12 cellular contexts compared by ENCODE assay signal in genomic region chr15:62087671-62088360, GRCh38. TPM values are rescaled to one million over a fixed set of nuclear protein-coding genes. Genes with fewer than 3 reads are reported as not detected.
A peak's percentile ranks its signal among the peaks of the same experiment; 100 is the strongest.
DNase-seq lines count a peak whose midpoint lies in the region; ATAC-seq and TF ChIP-seq lines count a peak whose summit lies in the region.
"Had no signal": no experiment of that assay in that cellular context is flagged by ENCODE, and none has a peak within 500 bp of the region (broad histone marks: within the 10 kb centered on the region; RNA-seq: fewer than 3 reads in every experiment).

No MANE protein-coding gene starts in this region.

- H3K36me3 Mint-ChIP-seq in activated CD4-positive, alpha-beta memory T cell treated with anti-CD3 and anti-CD28 coated beads, Interleukin-2, amount 10 ng/mL, durations not matched to agents 7 days and 5 days (ENCODE audit: low read depth): peaks cover 7% of the 10 kb centered on the region
- H3K36me3 Mint-ChIP-seq in type B pancreatic cell: no peaks in the 10 kb centered on the region

- H3K27ac ChIP-seq in heart right ventricle (peak overlapping the region in 3 of 10 donors; percentile 0 to 36 (median 25)), hepatocyte (peak overlapping the region; percentile 12), uterus (no peak overlapping the region)
- H3K27ac ChIP-seq: C4-2B had no signal

- H3K27me3 Mint-ChIP-seq in activated CD4-positive, alpha-beta memory T cell treated with anti-CD3 and anti-CD28 coated beads, Interleukin-2, amount 10 ng/mL, durations not matched to agents 7 days and 5 days: no peaks in the 10 kb centered on the region
- H3K27me3 Mint-ChIP-seq in type B pancreatic cell: no peaks in the 10 kb centered on the region

- POLR2A ChIA-PET in activated CD4-positive, alpha-beta memory T cell treated with anti-CD3 and anti-CD28 coated beads, Interleukin-2, amount 10 ng/mL, durations not matched to agents 7 days and 5 days (lab: Charles Lee): interaction anchor here (1.2 kb wide), 1 partner anchor 37 kb away, joined by 8 read pairs; no protein-coding TSS in a partner anchor

- peaks cover 9% of the 10 kb centered on the region for H3K9me3 Mint-ChIP-seq in activated CD4-positive, alpha-beta memory T cell treated with anti-CD3 and anti-CD28 coated beads, Interleukin-2, amount 10 ng/mL, durations not matched to agents 7 days and 5 days
- no peaks in the 10 kb centered on the region for H3K9me3 Mint-ChIP-seq in type B pancreatic cell

- no peaks in the 10 kb centered on the region for H4K20me1 ChIP-seq in hepatocyte (ENCODE audit: insufficient read depth, poor library complexity, severe bottlenecking)

- CTCF ChIA-PET in activated CD4-positive, alpha-beta memory T cell treated with anti-CD3 and anti-CD28 coated beads, Interleukin-2, amount 10 ng/mL, durations not matched to agents 7 days and 5 days (lab: Charles Lee): interaction anchor here (1.8 kb wide), 1 partner anchor 27 kb away, joined by 4 read pairs; the partner anchor contains the start of gene VPS13C

- DNase-seq in heart right ventricle: peak in 1 of 2 donors; percentile 23
- no peak for DNase-seq in Right ventricle myocardium inferior (ENCODE audit: missing footprints)
- no peak for DNase-seq in activated CD4-positive, alpha-beta memory T cell treated with anti-CD3 and anti-CD28 coated beads, Interleukin-2, amount 10 ng/mL, durations not matched to agents 7 days and 5 days
- DNase-seq in hepatocyte (ENCODE audit: low spot score): peak; percentile 25
- DNase-seq in uterus: no peak
- no peak for DNase-seq in HT-29 (ENCODE audit: low spot score)
- DNase-seq in type B pancreatic cell (ENCODE audit: extremely low spot score, unreplicated experiment): no peak
- no peak for DNase-seq in activated T-cell treated with anti-CD3 and anti-CD28 coated beads, Interleukin-2, amount 50 U/mL, for 48 hours
- DNase-seq: anterior cingulate cortex, NCI-H2029, stomach had no signal

- H3K36me3 ChIP-seq in heart right ventricle (no peaks in the 10 kb centered on the region), hepatocyte (replicated peaks; ENCODE audit: insufficient read depth, low read depth) (no peaks in the 10 kb centered on the region), uterus (no peaks in the 10 kb centered on the region)
- H3K36me3 ChIP-seq: stomach had no signal

- TF ChIP-seq CTCF in heart right ventricle (IDR thresholded peaks at IDR 0.05) (no peak), hepatocyte (IDR thresholded peaks at IDR 0.05; ENCODE audit: poor library complexity) (no peak), uterus (IDR thresholded peaks at IDR 0.05) (no peak), type B pancreatic cell (conservative IDR thresholded peaks at IDR 0.05) (no peak)

- peak overlapping the region; percentile 58 for H3K27ac Mint-ChIP-seq in activated CD4-positive, alpha-beta memory T cell treated with anti-CD3 and anti-CD28 coated beads, Interleukin-2, amount 10 ng/mL, durations not matched to agents 7 days and 5 days
- H3K27ac Mint-ChIP-seq in type B pancreatic cell: no peak overlapping the region

- H3K9me3 ChIP-seq in heart right ventricle: no peaks in the 10 kb centered on the region
- no peaks in the 10 kb centered on the region for H3K9me3 ChIP-seq in hepatocyte (ENCODE audit: low read depth)
- H3K9me3 ChIP-seq in uterus: no peaks in the 10 kb centered on the region
- H3K9me3 ChIP-seq: stomach had no signal

- no peak for TF ChIP-seq POLR2A in uterus (IDR thresholded peaks at IDR 0.05)

- ATAC-seq in heart right ventricle (peak in 5 of 8 donors; percentile 49 to 79 (median 69)), Right ventricle myocardium inferior (no peak)

- no peaks in the 10 kb centered on the region for H3K79me2 ChIP-seq in hepatocyte

- H3K4me3 ChIP-seq in heart right ventricle (no peak overlapping the region), hepatocyte (no peak overlapping the region), uterus (no peak overlapping the region)
- H3K4me3 ChIP-seq: stomach had no signal

- intact Hi-C loops in heart right ventricle (cut with DNase I) (no loop called here), Right ventricle myocardium inferior (cut with DNase I) (no loop called here), uterus (cut with DNase I; ENCODE audit: low total_unique reads) (no loop called here)

- H3K4me1 Mint-ChIP-seq in activated CD4-positive, alpha-beta memory T cell treated with anti-CD3 and anti-CD28 coated beads, Interleukin-2, amount 10 ng/mL, durations not matched to agents 7 days and 5 days: peaks cover 16% of the 10 kb centered on the region
- peaks cover 10% of the 10 kb centered on the region for H3K4me1 Mint-ChIP-seq in type B pancreatic cell (ENCODE audit: unreplicated experiment)

- H3K4me3 Mint-ChIP-seq in activated CD4-positive, alpha-beta memory T cell treated with anti-CD3 and anti-CD28 coated beads, Interleukin-2, amount 10 ng/mL, durations not matched to agents 7 days and 5 days: no peak overlapping the region
- no peak overlapping the region for H3K4me3 Mint-ChIP-seq in type B pancreatic cell

- H3K4me1 ChIP-seq in heart right ventricle (peaks cover 0 to 12% (median 5%) of the 10 kb centered on the region in 9 donors), hepatocyte (ENCODE audit: insufficient read depth) (no peaks in the 10 kb centered on the region), uterus (no peaks in the 10 kb centered on the region)
- H3K4me1 ChIP-seq: stomach had no signal

- no peaks in the 10 kb centered on the region for H3K9me2 ChIP-seq in hepatocyte (replicated peaks; ENCODE audit: insufficient read depth)

- WGBS in heart right ventricle, 2 donors: 46 to 54% methylated on average over 5 of the region's 5 CpGs
- 66% methylated on average over 5 of the region's 5 CpGs for WGBS in hepatocyte (ENCODE audit: low lambda C conversion rate, missing lambda C conversion rate)

- H2AFZ ChIP-seq in hepatocyte: no peak overlapping the region

- H3K4me2 ChIP-seq in hepatocyte: no peak overlapping the region

- H3K27me3 ChIP-seq in heart right ventricle (no peaks in the 10 kb centered on the region), hepatocyte (no peaks in the 10 kb centered on the region), uterus (no peaks in the 10 kb centered on the region)
- H3K27me3 ChIP-seq: stomach had no signal

RNA-seq across cellular contexts. Expression of gene C2CD4A, which starts 21.0 kb away (rescaled TPM):
- under 1 TPM in 1 of 10 donors, not detected in 9; 0.25 TPM for total RNA-seq in heart right ventricle
- polyA plus RNA-seq in heart right ventricle: under 1 TPM in 1 of 2 donors, not detected in 1; 0.01 TPM
- not detected for total RNA-seq in Right ventricle myocardium inferior
- total RNA-seq in activated CD4-positive, alpha-beta memory T cell treated with anti-CD3 and anti-CD28 coated beads, Interleukin-2, amount 10 ng/mL, durations not matched to agents 7 days and 5 days: under 1 TPM; 0.23 to 0.40 TPM
- total RNA-seq in hepatocyte: 0.12 and 0.13 TPM in 2 replicates
- 0.57 and 0.60 TPM in 2 replicates for polyA plus RNA-seq in hepatocyte
- total RNA-seq in uterus: under 1 TPM in 1 of 4 donors, not detected in 3; 0.21 TPM
- 0.10 and 0.58 TPM in 2 replicates for total RNA-seq in HT-29 (2014; rRNA removed; shearing (Covaris generic))
- total RNA-seq in type B pancreatic cell (ENCODE audit: low replicate concordance): 1.7 and 2.0 TPM in 2 replicates

RNA-seq across cellular contexts. Expression of gene VPS13C, which starts 27.6 kb away (rescaled TPM):
- 10 to 100 TPM; 28.5 to 59.0 (median 43.4) TPM for total RNA-seq in heart right ventricle
- 10 to 100 TPM in 1 of 2 donors, 1 to 10 TPM in 1; 7.3 to 25.9 TPM for polyA plus RNA-seq in heart right ventricle
- 34.5 TPM for total RNA-seq in Right ventricle myocardium inferior
- 10 to 100 TPM; 63.6 to 76.7 TPM for total RNA-seq in activated CD4-positive, alpha-beta memory T cell treated with anti-CD3 and anti-CD28 coated beads, Interleukin-2, amount 10 ng/mL, durations not matched to agents 7 days and 5 days
- 52.3 and 60.9 TPM in 2 replicates for total RNA-seq in hepatocyte
- 6.7 and 8.8 TPM in 2 replicates for polyA plus RNA-seq in hepatocyte
- 100 to 1,000 TPM in 2 of 4 donors, 10 to 100 TPM in 2; 68.2 to 165 (median 102) TPM for total RNA-seq in uterus
- 7.7 and 12.7 TPM in 2 replicates for total RNA-seq in HT-29 (2014; rRNA removed; shearing (Covaris generic))
- 38.7 and 45.8 TPM in 2 replicates for total RNA-seq in type B pancreatic cell (ENCODE audit: low replicate concordance)
